34 cellular contexts compared by ENCODE assay signal in genomic region chr2:101208830-101209229, GRCh38. TPM values are rescaled to one million over a fixed set of nuclear protein-coding genes. Genes with fewer than 3 reads are reported as not detected.
DNase-seq lines count a peak whose midpoint lies in the region; ATAC-seq, FAIRE-seq and TF ChIP-seq lines count a peak whose summit lies in the region.
"Had no signal": no experiment of that assay in that cellular context is flagged by ENCODE, and none has a peak within 500 bp of the region (broad histone marks: within the 10 kb centered on the region; RNA-seq: fewer than 3 reads in every experiment).

No MANE protein-coding gene starts in this region.

- H3K9me1 ChIP-seq in K562 (ENCODE audit: control insufficient read depth, insufficient read depth, low read length), result no peaks in the 10 kb centered on the region

- H3K27ac Mint-ChIP-seq in activated naive CD8-positive, alpha-beta T cell treated with anti-CD3 and anti-CD28 coated beads, Interleukin-2, amount 50 U/mL, for 24 hours, result peak overlapping the region; percentile 24
- H3K27ac Mint-ChIP-seq in activated naive CD8-positive, alpha-beta T cell treated with anti-CD3 and anti-CD28 coated beads for 36 hours, result no peak overlapping the region
- H3K27ac Mint-ChIP-seq: B cell; CD14-positive monocyte; CD4-positive, alpha-beta memory T cell; CD4-positive, alpha-beta T cell; CD4-positive, CD25-positive, alpha-beta regulatory T cell; CD8-positive, alpha-beta memory T cell; CD8-positive, alpha-beta T cell had no signal

- WGBS in K562 (ENCODE audit: insufficient coverage, low coverage, missing lambda C conversion rate), result 66% methylated on average over 4 of the region's 4 CpGs

- H4K20me1 ChIP-seq in K562 (replicated peaks; ENCODE audit: control insufficient read depth, insufficient read depth, low read length), result no peaks in the 10 kb centered on the region
- H4K20me1 ChIP-seq: BLaER1; BLaER1 treated with 17β-estradiol and CSF1 and Interleukin-3, amounts not matched to agents 10 nM and 100 nM had no signal

- no peak overlapping the region for H3K9ac ChIP-seq in K562 (ENCODE audit: insufficient read depth in 1 of 2, low read depth in 2 of 2, low read length in 2 of 2)
- H3K9ac ChIP-seq: BLaER1; BLaER1 treated with 17β-estradiol and CSF1 and Interleukin-3, amounts not matched to agents 10 nM and 100 nM had no signal

- TF ChIP-seq CTCF in HEK293 (tag by site-specific recombination; IDR thresholded peaks at IDR 0.05) (no peak), K562 (IDR thresholded peaks at IDR 0.05 in 2 of 3, conservative IDR thresholded peaks at IDR 0.05 in 1 of 3; ENCODE audit: insufficient read depth in 2 of 3, low read depth in 1 of 3, low read length in 3 of 3) (no peak), GM13977 (IDR thresholded peaks at IDR 0.05; ENCODE audit: extremely low read depth, insufficient read depth, missing control alignments) (no peak)

- H3K4me2 ChIP-seq in K562 (ENCODE audit: insufficient read depth, low read length), result no peak overlapping the region
- H3K4me2 ChIP-seq: A549; BLaER1; BLaER1 treated with 17β-estradiol and CSF1 and Interleukin-3, amounts not matched to agents 10 nM and 100 nM had no signal

- H3K27me3 ChIP-seq in K562 (ENCODE audit: control insufficient read depth in 2 of 2, insufficient read depth in 2 of 2, low read length in 2 of 2), result no peaks in the 10 kb centered on the region
- H3K27me3 ChIP-seq: BE2C; BLaER1; BLaER1 treated with 17β-estradiol and CSF1 and Interleukin-3, amounts not matched to agents 10 nM and 100 nM had no signal

- TF ChIP-seq EP300 in K562 (IDR thresholded peaks at IDR 0.05; ENCODE audit: low read length), result no peak

- TF ChIP-seq POLR2A in K562 (conservative IDR thresholded peaks at IDR 0.05), result no peak

- H3K36me3 ChIP-seq in HEK293 (ENCODE audit: control insufficient read depth in 2 of 2, insufficient read depth in 1 of 2, low read length in 2 of 2) (no peaks in the 10 kb centered on the region), K562 (ENCODE audit: control insufficient read depth, insufficient read depth, low read length) (no peaks in the 10 kb centered on the region)
- H3K36me3 ChIP-seq: BE2C; BLaER1; BLaER1 treated with 17β-estradiol and CSF1 and Interleukin-3, amounts not matched to agents 10 nM and 100 nM had no signal

- H3K4me1 Mint-ChIP-seq in activated naive CD8-positive, alpha-beta T cell treated with anti-CD3 and anti-CD28 coated beads, Interleukin-2, amount 50 U/mL, for 24 hours, result peaks cover 8% of the 10 kb centered on the region
- H3K4me1 Mint-ChIP-seq in activated naive CD8-positive, alpha-beta T cell treated with anti-CD3 and anti-CD28 coated beads for 36 hours, result peaks cover 2% of the 10 kb centered on the region

- H3K4me3 ChIP-seq in HEK293 (ENCODE audit: low read depth, low read length) (no peak overlapping the region), K562 (no peak overlapping the region)
- H3K4me3 ChIP-seq: A549; BLaER1; BLaER1 treated with 17β-estradiol and CSF1 and Interleukin-3, amounts not matched to agents 10 nM and 100 nM had no signal

- H3K27ac ChIP-seq in HEK293 (ENCODE audit: extremely low read depth, low read depth, low read length), result no peak overlapping the region
- no peak overlapping the region for H3K27ac ChIP-seq in K562 (ENCODE audit: extremely low read depth, low read depth, low read length)
- H3K27ac ChIP-seq: 22Rv1; A549; BLaER1; BLaER1 treated with 17β-estradiol and CSF1 and Interleukin-3, amounts not matched to agents 10 nM and 100 nM; C4-2B had no signal

- intact Hi-C loops in K562 (cut with micrococcal nuclease), result no loop called here

- no peak for FAIRE-seq in K562 (lab: Jason Lieb, UNC)
- FAIRE-seq: A204.1, A549, D721Med had no signal

- no peaks in the 10 kb centered on the region for H3K27me3 Mint-ChIP-seq in activated naive CD8-positive, alpha-beta T cell treated with anti-CD3 and anti-CD28 coated beads, Interleukin-2, amount 50 U/mL, for 24 hours
- no peaks in the 10 kb centered on the region for H3K27me3 Mint-ChIP-seq in activated naive CD8-positive, alpha-beta T cell treated with anti-CD3 and anti-CD28 coated beads for 36 hours
- H3K27me3 Mint-ChIP-seq: B cell; CD4-positive, alpha-beta memory T cell; CD4-positive, alpha-beta T cell; CD8-positive, alpha-beta memory T cell had no signal

- CTCF ChIA-PET in HEK293 (lab: Yijun Ruan, JAX) (interaction anchor here (0.5 to 1.2 kb wide), 2 partner anchors 14 to 163 kb away, joined by 3 to 4 read pairs; no protein-coding TSS in a partner anchor), K562 (lab: Yijun Ruan, JAX; ENCODE audit: low intra/inter-chr PET ratio) (no interaction called here)

- no peaks in the 10 kb centered on the region for H3K36me3 Mint-ChIP-seq in activated naive CD8-positive, alpha-beta T cell treated with anti-CD3 and anti-CD28 coated beads, Interleukin-2, amount 50 U/mL, for 24 hours (ENCODE audit: low read depth)
- peaks cover 7% of the 10 kb centered on the region for H3K36me3 Mint-ChIP-seq in activated naive CD8-positive, alpha-beta T cell treated with anti-CD3 and anti-CD28 coated beads for 36 hours
- H3K36me3 Mint-ChIP-seq: CD14-positive monocyte; CD4-positive, CD25-positive, alpha-beta regulatory T cell; CD8-positive, alpha-beta T cell had no signal

- H3K79me2 ChIP-seq in K562 (ENCODE audit: control insufficient read depth, insufficient read depth, low read length), result no peaks in the 10 kb centered on the region

- no peaks in the 10 kb centered on the region for H3K4me1 ChIP-seq in HEK293 (ENCODE audit: control insufficient read depth, insufficient read depth, low read length)
- H3K4me1 ChIP-seq in K562 (replicated peaks in 1 of 2; ENCODE audit: control insufficient read depth in 2 of 2, insufficient read depth in 2 of 2, low read length in 2 of 2), result peaks cover 11 to 15% of the 10 kb centered on the region in 2 experiments
- H3K4me1 ChIP-seq: BE2C had no signal

- no peak for ATAC-seq in activated naive CD8-positive, alpha-beta T cell treated with anti-CD3 and anti-CD28 coated beads, Interleukin-2, amount 50 U/mL, for 24 hours
- no peak for ATAC-seq in K562
- ATAC-seq: A549; CD8-positive, alpha-beta T cell had no signal

- in situ Hi-C loops in K562 (cut with MboI), result loop anchor here (5.0 kb wide), 1 partner anchor 182 kb away; no protein-coding TSS in a partner anchor
- in situ Hi-C loops in GM13977 (cut with MboI; ENCODE audit: low pct_unique_long_range_greater_than_20kb, low sequenced_read_pairs, unreplicated experiment), result no loop called here

- H2AFZ ChIP-seq in K562 (ENCODE audit: low read depth, low read length), result no peak overlapping the region

- peaks cover 6% of the 10 kb centered on the region for H3K9me3 Mint-ChIP-seq in activated naive CD8-positive, alpha-beta T cell treated with anti-CD3 and anti-CD28 coated beads, Interleukin-2, amount 50 U/mL, for 24 hours
- H3K9me3 Mint-ChIP-seq in activated naive CD8-positive, alpha-beta T cell treated with anti-CD3 and anti-CD28 coated beads for 36 hours, result peaks cover 11% of the 10 kb centered on the region

- DNase-seq in activated naive CD8-positive, alpha-beta T cell treated with anti-CD3 and anti-CD28 coated beads, Interleukin-2, amount 50 U/mL, for 24 hours, result no peak
- DNase-seq in activated naive CD8-positive, alpha-beta T cell treated with anti-CD3 and anti-CD28 coated beads for 36 hours, result no peak
- DNase-seq in K562 (ENCODE audit: extremely low read depth in 1 of 4, low spot score in 3 of 4) (no peak), GM13977 (ENCODE audit: low spot score) (no peak), C1 segment of cervical spinal cord (lab: John Stamatoyannopoulos, UW) (no peak)
- DNase-seq: 8988T; ACHN; AML-193; BE2C; Caco-2; Calu3; CD4-positive, alpha-beta memory T cell; CD4-positive, alpha-beta T cell; CD4-positive, CD25-positive, alpha-beta regulatory T cell; CD8-positive, alpha-beta memory T cell; CD8-positive, alpha-beta T cell; COR-L47; DMS 273 treated with DMSO at 0.1 percent for 48 hours; DMS153; DMS53; DMS79; DMS79 treated with DMSO at 0.1 percent for 48 hours; DND-41; EL had no signal

- H3K9me3 ChIP-seq in HEK293 (ENCODE audit: control insufficient read depth, insufficient read depth, low read depth, low read length) (no peaks in the 10 kb centered on the region), K562 (replicated peaks; ENCODE audit: control insufficient read depth, insufficient read depth, low read depth, low read length) (peaks cover 5% of the 10 kb centered on the region)
- H3K9me3 ChIP-seq: BE2C had no signal

- TF ChIP-seq RAD21 in K562 (CRISPR knock-in tag; conservative IDR thresholded peaks at IDR 0.05 in 1 of 2, IDR thresholded peaks at IDR 0.05 in 1 of 2), result no peak

- no peak overlapping the region for H3K4me3 Mint-ChIP-seq in activated naive CD8-positive, alpha-beta T cell treated with anti-CD3 and anti-CD28 coated beads, Interleukin-2, amount 50 U/mL, for 24 hours
- H3K4me3 Mint-ChIP-seq in activated naive CD8-positive, alpha-beta T cell treated with anti-CD3 and anti-CD28 coated beads for 36 hours, result no peak overlapping the region
- H3K4me3 Mint-ChIP-seq: B cell; CD14-positive monocyte; CD4-positive, alpha-beta memory T cell; CD4-positive, alpha-beta T cell; CD4-positive, CD25-positive, alpha-beta regulatory T cell; CD8-positive, alpha-beta memory T cell; CD8-positive, alpha-beta T cell had no signal

- POLR2A ChIA-PET in HEK293 (lab: Yijun Ruan, JAX) (no interaction called here), K562 (lab: Yijun Ruan, JAX) (no interaction called here)

- BruUV-seq in K562 (replicated peaks; lab: Mats Ljungman, UMichigan), result no TSS peak

RNA-seq across cellular contexts. Expression of gene CNOT11, which starts 43.9 kb away (rescaled TPM):
- 10 to 100 TPM; 60.7 to 64.7 TPM for total RNA-seq in activated naive CD8-positive, alpha-beta T cell treated with anti-CD3 and anti-CD28 coated beads for 36 hours
- 56.3 and 58.9 TPM in 2 replicates for total RNA-seq in K562 (2011; cell fraction: chromatin; rRNA removed; ENCODE audit: low replicate concordance)
- 33.7 and 34.5 TPM in 2 replicates for total RNA-seq in K562 (2011; cell fraction: nucleolus; rRNA removed)
- total RNA-seq in K562 (2011; cell fraction: nucleoplasm; rRNA removed), result 34.8 and 41.8 TPM in 2 replicates
- 44.2 and 59.8 TPM in 2 replicates for total RNA-seq in K562 (2014; rRNA removed)
- 64.2 and 70.6 TPM in 2 replicates for total RNA-seq in K562 (2014; rRNA removed; fragmentation: Illumina TruSeq; extraction: Trizol)
- total RNA-seq in K562 (2015; rRNA removed; fragmentation: Illumina TruSeq; extraction: Trizol), result 91.9 and 92.9 TPM in 2 replicates
- 61.5 and 66.2 TPM in 2 replicates for total RNA-seq in K562 (2021)
- polyA plus RNA-seq in K562 (2011; rRNA removed), result 89.1 and 105 TPM in 2 replicates
- 53.5 and 79.9 TPM in 2 replicates for polyA plus RNA-seq in K562 (2011; cell fraction: cytosol; rRNA removed)
- 150 and 160 TPM in 2 replicates for polyA plus RNA-seq in K562 (2011; cell fraction: nucleus; rRNA removed)
- polyA plus RNA-seq in K562 (2012), result 41.6 and 49.2 TPM in 2 replicates
- polyA plus RNA-seq in K562 (2014; fragmentation: Illumina TruSeq; extraction: Trizol), result 114 and 163 TPM in 2 replicates
- 10 to 100 TPM; 12.7 to 13.2 TPM for polyA plus RNA-seq in K562 (2014; fragmentation: Nextera tagmentation; extraction: Ambion mirVana)
- polyA plus RNA-seq in K562 (2014; rRNA removed), result 54.2 and 62.2 TPM in 2 replicates
- polyA minus RNA-seq in K562 (2011; rRNA and poly(A)+ RNA removed), result 84.0 and 119 TPM in 2 replicates
- 43.2 and 58.7 TPM in 2 replicates for polyA minus RNA-seq in K562 (2011; cell fraction: cytosol; rRNA and poly(A)+ RNA removed)
- 18.7 and 22.2 TPM in 2 replicates for polyA minus RNA-seq in K562 (2011; cell fraction: nucleus; rRNA and poly(A)+ RNA removed)

RNA-seq across cellular contexts. Expression of gene TBC1D8, which starts 57.6 kb away (rescaled TPM):
- 1 to 10 TPM; 2.0 to 2.1 TPM for total RNA-seq in activated naive CD8-positive, alpha-beta T cell treated with anti-CD3 and anti-CD28 coated beads for 36 hours
- total RNA-seq in K562 (2011; cell fraction: chromatin; rRNA removed; ENCODE audit: low replicate concordance), result 7.0 and 9.7 TPM in 2 replicates
- 3.2 and 5.1 TPM in 2 replicates for total RNA-seq in K562 (2011; cell fraction: nucleolus; rRNA removed)
- total RNA-seq in K562 (2011; cell fraction: nucleoplasm; rRNA removed), result 4.7 and 5.7 TPM in 2 replicates
- total RNA-seq in K562 (2014; rRNA removed), result 0.91 and 1.7 TPM in 2 replicates
- total RNA-seq in K562 (2014; rRNA removed; fragmentation: Illumina TruSeq; extraction: Trizol), result 0.80 and 1.3 TPM in 2 replicates
- total RNA-seq in K562 (2015; rRNA removed; fragmentation: Illumina TruSeq; extraction: Trizol), result 0.36 and 0.64 TPM in 2 replicates
- total RNA-seq in K562 (2021), result 1.3 and 1.4 TPM in 2 replicates
- polyA plus RNA-seq in K562 (2011; rRNA removed), result 0.82 and 1.4 TPM in 2 replicates
- 0.60 and 0.72 TPM in 2 replicates for polyA plus RNA-seq in K562 (2011; cell fraction: cytosol; rRNA removed)
- 4.6 and 5.6 TPM in 2 replicates for polyA plus RNA-seq in K562 (2011; cell fraction: nucleus; rRNA removed)
- polyA plus RNA-seq in K562 (2012), result 1.0 and 11.3 TPM in 2 replicates
- polyA plus RNA-seq in K562 (2014; fragmentation: Illumina TruSeq; extraction: Trizol), result 0.82 and 0.94 TPM in 2 replicates
- under 1 TPM; 0.41 to 0.70 TPM for polyA plus RNA-seq in K562 (2014; fragmentation: Nextera tagmentation; extraction: Ambion mirVana)
- polyA plus RNA-seq in K562 (2014; rRNA removed), result 1.2 and 1.3 TPM in 2 replicates
- 1.6 and 2.9 TPM in 2 replicates for polyA minus RNA-seq in K562 (2011; rRNA and poly(A)+ RNA removed)
- 1.6 TPM in 1 of 2 replicates, not detected in the other for polyA minus RNA-seq in K562 (2011; cell fraction: cytosol; rRNA and poly(A)+ RNA removed)
- 2.7 and 4.6 TPM in 2 replicates for polyA minus RNA-seq in K562 (2011; cell fraction: nucleus; rRNA and poly(A)+ RNA removed)
